In genomic region chr10:68235111-68235510, GRCh38 we compare ENCODE assay signal across 26 cellular contexts. TPM values are rescaled to one million over a fixed set of nuclear protein-coding genes. Genes with fewer than 3 reads are reported as not detected.
"Had no signal": no experiment of that assay in that cellular context is flagged by ENCODE, and none has a peak within 500 bp of the region (broad histone marks: within the 10 kb centered on the region; RNA-seq: fewer than 3 reads in every experiment).

No MANE protein-coding gene starts in this region.

- H3K4me3 ChIP-seq: ascending aorta, body of pancreas, cardiac muscle cell, SK-N-MC had no signal

- H3K9me3 ChIP-seq: ascending aorta, body of pancreas had no signal

- H3K27ac Mint-ChIP-seq: activated B cell treated with CpG ODN at 0.5 μM for 24 hours; activated CD4-positive, alpha-beta T cell treated with anti-CD3 and anti-CD28 coated beads, Interleukin-2, amount 10 ng/mL, durations not matched to agents 24 days and 14 days; activated CD8-positive, alpha-beta memory T cell treated with anti-CD3 and anti-CD28 coated beads, Interleukin-2, amount 10 ng/mL, durations not matched to agents 7 days and 5 days; activated naive CD4-positive, alpha-beta T cell treated with anti-CD3 and anti-CD28 coated beads, Interleukin-2, amount 50 U/mL, for 72 hours; activated naive CD8-positive, alpha-beta T cell treated with anti-CD3 and anti-CD28 coated beads, Interleukin-2, amount 50 U/mL, for 24 hours; activated T-cell treated with anti-CD3 and anti-CD28 coated beads, Interleukin-2, amount 50 U/mL, for 24 hours; activated T-helper 1 cell treated with anti-CD3 and anti-CD28 coated beads, Interleukin-12 subunit alpha, Interleukin-12 subunit beta, Interleukin-2, Interleukin-4 antibody, amounts not matched to agents 30 ng/mL and 10 ng/mL and 1 ng/mL, durations not matched to agents 14 hours and 24 hours and 36 hours; T-cell had no signal

- H3K27me3 ChIP-seq: ascending aorta, body of pancreas had no signal

- ATAC-seq: activated CD8-positive, alpha-beta memory T cell treated with anti-CD3 and anti-CD28 coated beads, Interleukin-2, amount 10 ng/mL, durations not matched to agents 7 days and 5 days; activated naive CD4-positive, alpha-beta T cell treated with anti-CD3 and anti-CD28 coated beads, Interleukin-2, amount 50 U/mL, for 72 hours; activated naive CD8-positive, alpha-beta T cell treated with anti-CD3 and anti-CD28 coated beads, Interleukin-2, amount 50 U/mL, for 24 hours; body of pancreas; T-cell had no signal

- H3K36me3 Mint-ChIP-seq: activated CD8-positive, alpha-beta memory T cell treated with anti-CD3 and anti-CD28 coated beads, Interleukin-2, amount 10 ng/mL, durations not matched to agents 7 days and 5 days; activated naive CD4-positive, alpha-beta T cell treated with anti-CD3 and anti-CD28 coated beads, Interleukin-2, amount 50 U/mL, for 72 hours; T-cell had no signal

- H3K27ac ChIP-seq: ascending aorta, body of pancreas, cardiac muscle cell, SK-N-MC had no signal

- H3K9me3 Mint-ChIP-seq: activated B cell treated with CpG ODN at 0.5 μM for 24 hours; activated CD4-positive, alpha-beta T cell treated with anti-CD3 and anti-CD28 coated beads, Interleukin-2, amount 10 ng/mL, durations not matched to agents 24 days and 14 days; activated naive CD4-positive, alpha-beta T cell treated with anti-CD3 and anti-CD28 coated beads, Interleukin-2, amount 50 U/mL, for 72 hours; activated naive CD8-positive, alpha-beta T cell treated with anti-CD3 and anti-CD28 coated beads, Interleukin-2, amount 50 U/mL, for 24 hours; activated T-cell treated with anti-CD3 and anti-CD28 coated beads, Interleukin-2, amount 50 U/mL, for 24 hours; activated T-helper 1 cell treated with anti-CD3 and anti-CD28 coated beads, Interleukin-12 subunit alpha, Interleukin-12 subunit beta, Interleukin-2, Interleukin-4 antibody, amounts not matched to agents 30 ng/mL and 10 ng/mL and 1 ng/mL, durations not matched to agents 14 hours and 24 hours and 36 hours; T-cell had no signal

- DNase-seq: activated B cell treated with CpG ODN at 0.5 μM for 24 hours; activated CD4-positive, alpha-beta T cell treated with anti-CD3 and anti-CD28 coated beads for 1 hour; activated CD4-positive, alpha-beta T cell treated with anti-CD3 and anti-CD28 coated beads, Interleukin-2, amount 10 ng/mL, durations not matched to agents 24 days and 14 days; activated CD4-positive, alpha-beta T cell treated with anti-CD3 and anti-CD28 coated beads, Interleukin-2, amount 50 U/mL, for 48 hours; activated CD8-positive, alpha-beta memory T cell treated with anti-CD3 and anti-CD28 coated beads, Interleukin-2, amount 10 ng/mL, durations not matched to agents 7 days and 5 days; activated effector memory CD4-positive, alpha-beta T cell treated with Interleukin-2 at 50 U/mL for 16 hours; activated naive CD4-positive, alpha-beta T cell; activated naive CD8-positive, alpha-beta T cell treated with anti-CD3 and anti-CD28 coated beads, Interleukin-2, amount 50 U/mL, for 24 hours; activated T-cell treated with anti-CD3 and anti-CD28 coated beads, Interleukin-2, amount 50 U/mL, for 24 hours; amniotic stem cell; body of pancreas; Kasumi-1; KBM-7; NCI-H1092 treated with DMSO at 0.1 percent for 48 hours; NCI-H1436; NCI-H2029 treated with DMSO at 0.1 percent for 48 hours; NCI-H345; SIG-M5; T-cell; T-helper 2 cell; T1000 had no signal

- H3K4me3 Mint-ChIP-seq: activated B cell treated with CpG ODN at 0.5 μM for 24 hours; activated CD4-positive, alpha-beta T cell treated with anti-CD3 and anti-CD28 coated beads, Interleukin-2, amount 10 ng/mL, durations not matched to agents 24 days and 14 days; activated CD8-positive, alpha-beta memory T cell treated with anti-CD3 and anti-CD28 coated beads, Interleukin-2, amount 10 ng/mL, durations not matched to agents 7 days and 5 days; activated naive CD8-positive, alpha-beta T cell treated with anti-CD3 and anti-CD28 coated beads, Interleukin-2, amount 50 U/mL, for 24 hours; activated T-cell treated with anti-CD3 and anti-CD28 coated beads, Interleukin-2, amount 50 U/mL, for 24 hours; activated T-helper 1 cell treated with anti-CD3 and anti-CD28 coated beads, Interleukin-12 subunit alpha, Interleukin-12 subunit beta, Interleukin-2, Interleukin-4 antibody, amounts not matched to agents 30 ng/mL and 10 ng/mL and 1 ng/mL, durations not matched to agents 14 hours and 24 hours and 36 hours; T-cell had no signal

- H3K36me3 ChIP-seq: ascending aorta, cardiac muscle cell had no signal

RNA-seq across cellular contexts. Expression of gene ATOH7, which starts 3.2 kb away (rescaled TPM):
- total RNA-seq: activated B cell treated with CpG ODN at 0.5 μM for 24 hours; activated CD4-positive, alpha-beta T cell treated with anti-CD3 and anti-CD28 coated beads, Interleukin-2, amount 10 ng/mL, durations not matched to agents 24 days and 14 days; activated CD8-positive, alpha-beta memory T cell treated with anti-CD3 and anti-CD28 coated beads, Interleukin-2, amount 10 ng/mL, durations not matched to agents 7 days and 5 days; activated naive CD4-positive, alpha-beta T cell treated with anti-CD3 and anti-CD28 coated beads, Interleukin-2, amount 50 U/mL, for 72 hours; activated T-helper 1 cell treated with anti-CD3 and anti-CD28 coated beads, Interleukin-12 subunit alpha, Interleukin-12 subunit beta, Interleukin-2, Interleukin-4 antibody, amounts not matched to agents 30 ng/mL and 10 ng/mL and 1 ng/mL, durations not matched to agents 14 hours and 24 hours and 36 hours; ascending aorta; body of pancreas; cardiac muscle cell; T-cell had no signal
